In genomic region chr13:67855837-67856238, GRCh38 we compare ENCODE assay signal across 28 cellular contexts.
"Had no signal": no experiment of that assay in that cellular context is flagged by ENCODE, and none has a peak within 500 bp of the region (broad histone marks: within the 10 kb centered on the region; RNA-seq: fewer than 3 reads in every experiment).

No MANE protein-coding gene starts in this region.

- H3K36me3 ChIP-seq: ascending aorta, brain microvascular endothelial cell, cardiac muscle cell, Peyer's patch, SJCRH30 had no signal

- H3K4me1 ChIP-seq: ascending aorta, Peyer's patch, SJCRH30 had no signal

- H3K36me3 Mint-ChIP-seq: activated CD8-positive, alpha-beta memory T cell treated with anti-CD3 and anti-CD28 coated beads, Interleukin-2, amount 10 ng/mL, durations not matched to agents 7 days and 5 days; T-cell had no signal

- H3K27me3 ChIP-seq: ascending aorta, brain microvascular endothelial cell, cardiac muscle cell, Peyer's patch, SJCRH30 had no signal

- H3K4me1 Mint-ChIP-seq: activated B cell treated with CpG ODN at 0.5 μM for 24 hours; activated CD4-positive, alpha-beta T cell treated with anti-CD3 and anti-CD28 coated beads, Interleukin-2, amount 10 ng/mL, durations not matched to agents 24 days and 14 days; activated CD8-positive, alpha-beta memory T cell treated with anti-CD3 and anti-CD28 coated beads, Interleukin-2, amount 10 ng/mL, durations not matched to agents 7 days and 5 days; activated naive CD8-positive, alpha-beta T cell treated with anti-CD3 and anti-CD28 coated beads, Interleukin-2, amount 50 U/mL, for 24 hours; T-cell had no signal

- ATAC-seq: activated CD8-positive, alpha-beta memory T cell treated with anti-CD3 and anti-CD28 coated beads, Interleukin-2, amount 10 ng/mL, durations not matched to agents 7 days and 5 days; activated naive CD4-positive, alpha-beta T cell treated with anti-CD3 and anti-CD28 coated beads, Interleukin-2, amount 50 U/mL, for 72 hours; activated naive CD8-positive, alpha-beta T cell treated with anti-CD3 and anti-CD28 coated beads, Interleukin-2, amount 50 U/mL, for 24 hours; activated T-cell treated with anti-CD3 and anti-CD28 coated beads, Interleukin-2, amount 50 U/mL, for 4 hours; T-cell had no signal

- H3K27ac Mint-ChIP-seq: activated B cell treated with CpG ODN at 0.5 μM for 24 hours; activated CD4-positive, alpha-beta T cell treated with anti-CD3 and anti-CD28 coated beads, Interleukin-2, amount 10 ng/mL, durations not matched to agents 24 days and 14 days; activated CD8-positive, alpha-beta memory T cell treated with anti-CD3 and anti-CD28 coated beads, Interleukin-2, amount 10 ng/mL, durations not matched to agents 7 days and 5 days; activated naive CD4-positive, alpha-beta T cell treated with anti-CD3 and anti-CD28 coated beads, Interleukin-2, amount 50 U/mL, for 72 hours; activated naive CD8-positive, alpha-beta T cell treated with anti-CD3 and anti-CD28 coated beads, Interleukin-2, amount 50 U/mL, for 24 hours; T-cell had no signal

- DNase-seq: activated B cell treated with CpG ODN at 0.5 μM for 24 hours; activated CD4-positive, alpha-beta T cell treated with anti-CD3 and anti-CD28 coated beads for 1 hour; activated CD4-positive, alpha-beta T cell treated with anti-CD3 and anti-CD28 coated beads, Interleukin-2, amount 10 ng/mL, durations not matched to agents 24 days and 14 days; activated CD4-positive, alpha-beta T cell treated with anti-CD3 and anti-CD28 coated beads, Interleukin-2, amount 50 U/mL, for 48 hours; activated CD8-positive, alpha-beta memory T cell treated with anti-CD3 and anti-CD28 coated beads, Interleukin-2, amount 10 ng/mL, durations not matched to agents 7 days and 5 days; activated effector memory CD4-positive, alpha-beta T cell treated with anti-CD3 and anti-CD28 coated beads, Interleukin-2, amount 50 U/mL, for 16 hours; activated naive CD4-positive, alpha-beta T cell treated with Interleukin-2 at 50 U/mL for 16 hours; activated naive CD8-positive, alpha-beta T cell treated with anti-CD3 and anti-CD28 coated beads, Interleukin-2, amount 50 U/mL, for 24 hours; activated T-cell treated with anti-CD3 and anti-CD28 coated beads, Interleukin-2, amount 50 U/mL, for 4 hours; amniotic stem cell; brain microvascular endothelial cell; MM.1S; NCI-H1105; NCI-H1436; NCI-H1694 treated with DMSO at 0.1 percent for 48 hours; NCI-H2029 treated with DMSO at 0.1 percent for 48 hours; NCI-H446; NCI-H524; Peyer's patch; Right ventricle myocardium superior; SJCRH30; T-cell; T-helper 2 cell; T1000 had no signal

- H3K4me3 Mint-ChIP-seq: activated B cell treated with CpG ODN at 0.5 μM for 24 hours; activated CD4-positive, alpha-beta T cell treated with anti-CD3 and anti-CD28 coated beads, Interleukin-2, amount 10 ng/mL, durations not matched to agents 24 days and 14 days; activated CD8-positive, alpha-beta memory T cell treated with anti-CD3 and anti-CD28 coated beads, Interleukin-2, amount 10 ng/mL, durations not matched to agents 7 days and 5 days; activated naive CD8-positive, alpha-beta T cell treated with anti-CD3 and anti-CD28 coated beads, Interleukin-2, amount 50 U/mL, for 24 hours; activated T-cell treated with anti-CD3 and anti-CD28 coated beads, Interleukin-2, amount 50 U/mL, for 4 hours; T-cell had no signal

- H3K27me3 Mint-ChIP-seq: activated B cell treated with CpG ODN at 0.5 μM for 24 hours; activated CD4-positive, alpha-beta T cell treated with anti-CD3 and anti-CD28 coated beads, Interleukin-2, amount 10 ng/mL, durations not matched to agents 24 days and 14 days; activated CD8-positive, alpha-beta memory T cell treated with anti-CD3 and anti-CD28 coated beads, Interleukin-2, amount 10 ng/mL, durations not matched to agents 7 days and 5 days; activated naive CD8-positive, alpha-beta T cell treated with anti-CD3 and anti-CD28 coated beads, Interleukin-2, amount 50 U/mL, for 24 hours; T-cell had no signal

- H3K4me3 ChIP-seq: ascending aorta, cardiac muscle cell, Peyer's patch, SJCRH30 had no signal

- H3K27ac ChIP-seq: ascending aorta, brain microvascular endothelial cell, cardiac muscle cell, Peyer's patch, RWPE1, SJCRH30 had no signal

- H3K9me3 ChIP-seq: ascending aorta, Peyer's patch, SJCRH30 had no signal
